8 cellular contexts compared by ENCODE assay signal in genomic region chr9:122931851-122932199, GRCh38. TPM values are rescaled to one million over a fixed set of nuclear protein-coding genes. Genes with fewer than 3 reads are reported as not detected.
DNase-seq lines count a peak whose midpoint lies in the region; ATAC-seq and TF ChIP-seq lines count a peak whose summit lies in the region.

No MANE protein-coding gene starts in this region.

- no peaks in the 10 kb centered on the region for H3K36me3 ChIP-seq in body of pancreas (replicated peaks in 1 of 2; ENCODE audit: insufficient read depth in 1 of 2, low read depth in 2 of 2)
- peaks cover 5 to 6% of the 10 kb centered on the region in 2 donors for H3K36me3 ChIP-seq in lung (ENCODE audit: control insufficient read depth in 2 of 2, insufficient read depth in 2 of 2, low read length in 2 of 2)

- ATAC-seq in HG03025 (IDR thresholded peaks at IDR 0.05; ENCODE audit: low FRiP score, unreplicated experiment) (peak; percentile 17), body of pancreas (no peak), lung (ENCODE audit: insufficient read depth, low FRiP score) (peak; percentile 25), HG02970 (IDR thresholded peaks at IDR 0.05; ENCODE audit: low FRiP score, unreplicated experiment) (no peak)

- 0 to 1% methylated on average over 8 of the region's 8 CpGs for WGBS in body of pancreas, 2 donors
- WGBS in lung, 2 donors = 1 to 2% methylated on average over 8 of the region's 8 CpGs

- H3K9me3 ChIP-seq in AG04450 (ENCODE audit: control insufficient read depth, insufficient read depth, low read length) = peaks cover 3% of the 10 kb centered on the region; the same call in 1 of the 2 replicates
- H3K9me3 ChIP-seq in body of pancreas = no peaks in the 10 kb centered on the region
- H3K9me3 ChIP-seq in lung (ENCODE audit: control insufficient read depth in 2 of 2, insufficient read depth in 1 of 2, low read length in 1 of 2) = no peaks in the 10 kb centered on the region

- DNase-seq in AG04450 (ENCODE audit: low read depth, low spot score) = no peak
- no peak for DNase-seq in body of pancreas
- DNase-seq in lung (ENCODE audit: low spot score) = no peak
- no peak for DNase-seq in HCEC 1CT
- no peak for DNase-seq in HuH-7 (ENCODE audit: low spot score)
- DNase-seq in NCI-H69 (lab: John Stamatoyannopoulos, UW) = no peak

- peak overlapping the region; percentile 75 for H3K27ac ChIP-seq in AG04450 (ENCODE audit: low read depth, low read length)
- peak overlapping the region; percentile 6 to 84 (median 60) for H3K27ac ChIP-seq in body of pancreas
- H3K27ac ChIP-seq in lung (ENCODE audit: low read depth in 1 of 2, low read length in 1 of 2) = peak overlapping the region; percentile 75 to 91

- no peaks in the 10 kb centered on the region for H3K27me3 ChIP-seq in AG04450 (ENCODE audit: control insufficient read depth, insufficient read depth, low read length)
- no peaks in the 10 kb centered on the region for H3K27me3 ChIP-seq in body of pancreas
- no peaks in the 10 kb centered on the region for H3K27me3 ChIP-seq in lung (ENCODE audit: control insufficient read depth, insufficient read depth)

- TF ChIP-seq POLR2A in body of pancreas (IDR thresholded peaks at IDR 0.05) = no peak

- POLR2A ChIA-PET in AG04450 (lab: Yijun Ruan, JAX) = interaction anchor here (1.0 to 3.5 kb wide), 4 partner anchors 9 to 60 kb away, joined by 4 to 38 read pairs (median 13); partner anchors contain the start of genes RABGAP1 and ZBTB6

- H3K4me1 ChIP-seq in body of pancreas = peaks cover 22% of the 10 kb centered on the region
- peaks cover 6 to 12% of the 10 kb centered on the region in 2 donors for H3K4me1 ChIP-seq in lung (ENCODE audit: control insufficient read depth in 2 of 2, insufficient read depth in 2 of 2, low read length in 2 of 2)

- H3K4me3 ChIP-seq in AG04450 (ENCODE audit: low read depth, low read length) = peak overlapping the region; percentile 92
- H3K4me3 ChIP-seq in body of pancreas = peak overlapping the region; percentile 88 to 97
- H3K4me3 ChIP-seq in lung = peak overlapping the region; percentile 85

- CTCF ChIA-PET in AG04450 (lab: Charles Lee) = interaction anchor here (0.9 to 2.5 kb wide), 3 partner anchors 10 to 418 kb away, joined by 3 to 8 read pairs (median 3); no protein-coding TSS in a partner anchor

- intact Hi-C loops in body of pancreas (cut with DNase I) = no loop called here

- 0 out of 2 replicates have a peak, but pooled peaks have one; percentile 6 for TF ChIP-seq CTCF in AG04450 (IDR thresholded peaks at IDR 0.05; ENCODE audit: low read depth, low read length)
- no peak for TF ChIP-seq CTCF in body of pancreas (IDR thresholded peaks at IDR 0.05)
- TF ChIP-seq CTCF in lung (IDR thresholded peaks at IDR 0.05; ENCODE audit: control extremely low read depth, extremely low read depth) = no peak

RNA-seq across cellular contexts. Expression of gene ZBTB26, which starts 0.5 kb away (rescaled TPM):
- polyA plus RNA-seq in AG04450 (2011; rRNA removed) (8.2 and 9.6 TPM in 2 replicates), lung (1 to 10 TPM; 2.4 to 2.7 TPM)
- 5.0 and 8.3 TPM in 2 replicates for polyA minus RNA-seq in AG04450 (2011; rRNA and poly(A)+ RNA removed)
- total RNA-seq in body of pancreas (1 to 10 TPM; 2.0 to 4.7 TPM), lung (10 to 100 TPM in 1 of 2 donors, 1 to 10 TPM in 1; 4.0 to 15.0 TPM)

RNA-seq across cellular contexts. Expression of gene RABGAP1, which starts 9.0 kb away (rescaled TPM):
- 56.4 and 69.4 TPM in 2 replicates for polyA plus RNA-seq in AG04450 (2011; rRNA removed)
- polyA minus RNA-seq in AG04450 (2011; rRNA and poly(A)+ RNA removed) = 82.3 and 95.9 TPM in 2 replicates
- total RNA-seq in body of pancreas = 10 to 100 TPM; 31.1 to 33.6 TPM
- 100 to 1,000 TPM in 1 of 2 donors, 10 to 100 TPM in 1; 55.0 to 103 TPM for total RNA-seq in lung
- polyA plus RNA-seq in lung = 10 to 100 TPM in 1 of 2 donors, 1 to 10 TPM in 1; 9.6 to 14.7 TPM

RNA-seq across cellular contexts. Expression of gene ZBTB6, which starts 18.7 kb away (rescaled TPM):
- polyA plus RNA-seq in AG04450 (2011; rRNA removed) = 5.9 and 8.3 TPM in 2 replicates
- polyA minus RNA-seq in AG04450 (2011; rRNA and poly(A)+ RNA removed) = 5.4 and 11.5 TPM in 2 replicates
- total RNA-seq in body of pancreas = 1 to 10 TPM; 3.3 to 5.7 TPM
- 10 to 100 TPM in 1 of 2 donors, 1 to 10 TPM in 1; 8.0 to 16.6 TPM for total RNA-seq in lung
- polyA plus RNA-seq in lung = 1 to 10 TPM; 2.5 to 4.3 TPM

RNA-seq across cellular contexts. Expression of gene RC3H2, which starts 26.7 kb away (rescaled TPM):
- polyA plus RNA-seq in AG04450 (2011; rRNA removed) (41.5 and 47.2 TPM in 2 replicates), lung (10 to 100 TPM; 11.9 to 13.0 TPM)
- polyA minus RNA-seq in AG04450 (2011; rRNA and poly(A)+ RNA removed) = 89.4 and 104 TPM in 2 replicates
- total RNA-seq in body of pancreas (10 to 100 TPM; 19.2 to 24.7 TPM), lung (10 to 100 TPM; 37.7 to 60.2 TPM)

Comparison
In these comparisons a context has a peak if more than half of its experiments do, and no peak if none do; other contexts are left out.
1. ATAC-seq: peak in HG03025 (single experiment) and lung (single experiment); none in body of pancreas (single experiment) and HG02970 (single experiment).
2. Peak in every context shown above with its lines, with median percentiles within 50 percentile points of each other: H3K27ac ChIP-seq and H3K4me3 ChIP-seq.